ENCODE assay signal across 8 cellular contexts in the genomic region with DNA sequence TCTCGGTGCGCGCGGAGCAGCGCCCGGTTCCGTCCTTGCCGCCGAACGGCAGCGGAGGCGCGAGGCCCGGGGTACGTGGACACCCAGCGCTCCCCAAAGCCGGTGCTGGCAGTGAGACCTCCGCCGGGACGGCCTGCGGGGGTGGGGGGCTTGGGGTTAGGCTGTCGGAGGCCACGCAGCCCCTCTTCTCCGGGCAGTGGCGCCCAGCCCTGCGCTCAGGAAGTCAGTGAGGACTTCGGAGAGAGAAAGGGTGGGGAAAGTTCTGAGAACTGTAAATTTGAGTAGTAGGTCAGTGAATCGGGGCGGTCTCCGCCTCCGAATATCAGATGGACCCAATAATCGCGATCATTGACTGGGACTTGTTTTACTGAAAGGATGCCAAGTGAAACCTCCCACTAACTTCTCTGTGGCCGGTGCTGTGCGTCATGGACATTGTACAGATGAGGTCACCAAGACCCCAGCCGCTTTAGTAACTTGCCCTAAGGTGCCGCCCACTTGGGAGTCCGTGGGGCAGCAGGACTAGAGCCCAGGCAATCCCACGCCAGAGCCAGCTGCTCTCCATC. TPM values are rescaled to one million over a fixed set of nuclear protein-coding genes. Genes with fewer than 3 reads are reported as not detected.
DNase-seq lines count a peak whose midpoint lies in the region; ATAC-seq and TF ChIP-seq lines count a peak whose summit lies in the region.

No MANE protein-coding gene starts in this region.

- ATAC-seq in HG02870 (IDR thresholded peaks at IDR 0.05; ENCODE audit: unreplicated experiment) = peak; percentile 5
- ATAC-seq in body of pancreas = peak; percentile 47

- H3K36me3 ChIP-seq in body of pancreas (replicated peaks in 1 of 2; ENCODE audit: insufficient read depth in 1 of 2, low read depth in 2 of 2) (no peaks in the 10 kb centered on the region), iPS-20b (ENCODE audit: insufficient read depth, low read depth, low read length) (no peaks in the 10 kb centered on the region), smooth muscle cell (ENCODE audit: low read depth) (no peaks in the 10 kb centered on the region)

- peak overlapping the region; percentile 79 to 92 (median 90) for H3K27ac ChIP-seq in body of pancreas
- no peak overlapping the region for H3K27ac ChIP-seq in iPS-20b (ENCODE audit: low read length)
- peak overlapping the region; percentile 87 for H3K27ac ChIP-seq in smooth muscle cell (ENCODE audit: low read depth)

- H3K27me3 ChIP-seq in body of pancreas (no peaks in the 10 kb centered on the region), iPS-20b (ENCODE audit: insufficient read depth, low read length) (peaks cover 38% of the 10 kb centered on the region), smooth muscle cell (ENCODE audit: low read depth) (no peaks in the 10 kb centered on the region)

- H3K4me1 ChIP-seq in body of pancreas = peaks cover 35% of the 10 kb centered on the region
- peaks cover 8% of the 10 kb centered on the region for H3K4me1 ChIP-seq in iPS-20b (ENCODE audit: insufficient read depth, low read length)
- H3K4me1 ChIP-seq in smooth muscle cell (ENCODE audit: low read depth) = peaks cover 17% of the 10 kb centered on the region

- H3K79me2 ChIP-seq in smooth muscle cell (ENCODE audit: low read depth) = peaks cover 36% of the 10 kb centered on the region

- peak overlapping the region; percentile 85 for H2AFZ ChIP-seq in smooth muscle cell (ENCODE audit: low read depth)

- H3K9me3 ChIP-seq in body of pancreas = no peaks in the 10 kb centered on the region
- no peaks in the 10 kb centered on the region for H3K9me3 ChIP-seq in iPS-20b (ENCODE audit: insufficient read depth, low read depth, low read length)
- H3K9me3 ChIP-seq in smooth muscle cell (replicated peaks; ENCODE audit: low read depth) = no peaks in the 10 kb centered on the region

- H4K20me1 ChIP-seq in smooth muscle cell (ENCODE audit: low read depth) = peaks cover 24% of the 10 kb centered on the region

- peak overlapping the region; percentile 100 for H3K4me2 ChIP-seq in smooth muscle cell

- peak in 2 of 3 donors; percentile 62 to 64 for TF ChIP-seq POLR2A in body of pancreas (IDR thresholded peaks at IDR 0.05)

- H3K4me3 ChIP-seq in body of pancreas = peak overlapping the region; percentile 80 to 84
- H3K4me3 ChIP-seq in iPS-20b (ENCODE audit: low read length) = peak overlapping the region; percentile 90
- H3K4me3 ChIP-seq in smooth muscle cell = peak overlapping the region; percentile 96

- H3K9ac ChIP-seq in iPS-20b (ENCODE audit: low read depth, low read length) = peak overlapping the region; percentile 83; the same call in 1 of the 2 replicates
- H3K9ac ChIP-seq in smooth muscle cell (ENCODE audit: low read depth) = peak overlapping the region; percentile 98

- 1 to 5% methylated on average over 12 to 38 of the region's 39 CpGs for WGBS in body of pancreas, 2 donors
- WGBS in smooth muscle cell (ENCODE audit: low lambda C conversion rate) = 2% methylated on average over 36 of the region's 39 CpGs

- TF ChIP-seq CTCF in body of pancreas (IDR thresholded peaks at IDR 0.05) (no peak), smooth muscle cell (IDR thresholded peaks at IDR 0.05; ENCODE audit: borderline replicate concordance, insufficient read depth, poor library complexity, severe bottlenecking) (no peak)

- peak; percentile 97 for DNase-seq in ELR (ENCODE audit: low read depth)
- DNase-seq in SW480 (ENCODE audit: low spot score) = peak; percentile 40
- peak; percentile 43 to 74 (median 60) for DNase-seq in body of pancreas
- no peak for DNase-seq in smooth muscle cell (lab: John Stamatoyannopoulos, UW; ENCODE audit: unreplicated experiment)
- DNase-seq in NCI-H146 (lab: John Stamatoyannopoulos, UW) = no peak
- DNase-seq in GDM1 (lab: John Stamatoyannopoulos, UW) = no peak

- intact Hi-C loops in body of pancreas (cut with DNase I) = loop anchor here (10.0 kb wide), 1 partner anchor 79 kb away; no protein-coding TSS in a partner anchor

- H3F3A ChIP-seq in smooth muscle cell (ENCODE audit: low read depth) = no peaks in the 10 kb centered on the region

RNA-seq across cellular contexts. Expression of gene IL4R, which starts 0.5 kb away (rescaled TPM):
- 100 to 1,000 TPM in 1 of 2 donors, 10 to 100 TPM in 1; 29.7 to 236 TPM for total RNA-seq in body of pancreas
- 13.4 and 17.2 TPM in 2 replicates for total RNA-seq in smooth muscle cell
- 24.0 and 35.3 TPM in 2 replicates for polyA plus RNA-seq in smooth muscle cell

RNA-seq across cellular contexts. Expression of gene NSMCE1, which starts 45.7 kb away (rescaled TPM):
- total RNA-seq in body of pancreas (10 to 100 TPM; 20.1 to 29.1 TPM), smooth muscle cell (35.7 and 36.9 TPM in 2 replicates)
- polyA plus RNA-seq in smooth muscle cell = 59.1 and 61.2 TPM in 2 replicates

Comparison
In these comparisons a context has a peak if more than half of its experiments do, and no peak if none do; other contexts are left out.
1. DNase-seq: peak in ELR (single experiment), SW480 (single experiment) and body of pancreas (4 of 4); none in smooth muscle cell (single experiment), NCI-H146 (single experiment) and GDM1 (single experiment).
2. Peak in every context shown above with its lines, with median percentiles within 50 percentile points of each other: H3K4me3 ChIP-seq.